7 cellular contexts compared by ENCODE assay signal in the genomic region with DNA sequence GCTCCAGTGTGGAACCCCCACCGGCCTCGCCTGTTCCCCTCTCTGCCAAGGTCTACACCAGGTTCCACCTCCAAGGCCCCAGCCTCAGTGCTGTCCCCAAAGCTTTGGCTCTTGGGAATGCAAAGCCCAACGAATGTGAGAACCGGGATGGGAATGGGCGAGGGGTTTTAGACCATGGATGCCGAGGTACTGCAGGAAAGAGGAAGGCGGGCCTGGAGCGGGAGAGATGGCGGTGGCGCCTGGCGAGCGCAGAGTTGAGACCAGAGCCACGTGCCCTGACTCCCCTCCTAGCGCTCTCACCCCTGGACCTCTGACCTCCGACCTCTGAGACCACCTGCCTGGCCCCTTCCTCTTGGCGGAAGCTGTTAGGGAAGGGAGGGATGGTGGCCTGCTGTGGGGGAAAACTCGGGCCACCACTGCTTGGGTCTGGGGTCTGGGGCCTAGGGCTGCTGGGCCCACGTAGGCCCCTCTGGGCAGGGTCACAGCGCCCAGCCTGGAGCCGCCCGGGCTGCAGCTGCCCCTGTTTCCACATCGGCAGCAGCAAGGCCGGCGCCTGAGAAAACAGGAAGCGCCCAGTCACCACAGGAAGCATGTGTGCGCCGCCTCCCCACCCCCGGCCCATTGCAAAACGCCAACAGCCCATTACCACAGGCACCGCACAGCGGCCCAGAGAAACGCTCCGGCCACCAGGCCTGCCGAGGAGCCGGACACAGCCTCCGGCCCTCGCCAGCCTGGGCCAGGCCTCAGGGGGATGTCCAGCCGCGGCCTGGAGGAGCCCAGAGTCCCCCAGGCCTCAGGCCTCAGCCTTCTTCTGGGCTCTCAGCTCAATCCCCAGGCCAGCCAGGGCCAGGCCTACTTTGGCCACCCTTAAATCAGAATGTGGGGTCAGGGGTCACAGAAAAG.
DNase-seq lines count a peak whose midpoint lies in the region; ATAC-seq lines count a peak whose summit lies in the region.

No MANE protein-coding gene starts in this region.

- peak overlapping the region; percentile 13 to 42 for H3K9ac ChIP-seq in stomach smooth muscle (ENCODE audit: low read length in 2 of 2)

- peak overlapping the region in 1 of 2 donors; percentile 22 for H3K4me3 ChIP-seq in stomach smooth muscle (ENCODE audit: low read length in 2 of 2)

- H3K9me3 ChIP-seq in stomach smooth muscle (ENCODE audit: control insufficient read depth in 2 of 2, low read length in 2 of 2), result no peaks in the 10 kb centered on the region

- peak; percentile 49 for ATAC-seq in GM21723 (IDR thresholded peaks at IDR 0.05; ENCODE audit: unreplicated experiment)

- no peaks in the 10 kb centered on the region for H3K36me3 ChIP-seq in stomach smooth muscle (ENCODE audit: control insufficient read depth in 2 of 2, insufficient read depth in 2 of 2, low read length in 2 of 2)

- peak overlapping the region; percentile 75 for H3K27ac ChIP-seq in angular gyrus (ENCODE audit: low read depth, low read length)
- H3K27ac ChIP-seq in stomach smooth muscle (ENCODE audit: low read length), result peak overlapping the region; percentile 53

- peak; percentile 79 for DNase-seq in SKM-1 (lab: John Stamatoyannopoulos, UW; ENCODE audit: unreplicated experiment)
- DNase-seq in medulla oblongata (ENCODE audit: extremely low spot score), result peak; percentile 48
- no peak for DNase-seq in EL
- DNase-seq in NCI-H510A (lab: John Stamatoyannopoulos, UW), result no peak

- H3K27me3 ChIP-seq in stomach smooth muscle (ENCODE audit: control insufficient read depth in 1 of 2, insufficient read depth in 2 of 2, low read length in 2 of 2), result no peaks in the 10 kb centered on the region

- H3K4me1 ChIP-seq in stomach smooth muscle (ENCODE audit: control insufficient read depth, insufficient read depth, low read length), result peaks cover 5% of the 10 kb centered on the region

Comparison
In these comparisons a context has a peak if more than half of its experiments do, and no peak if none do; other contexts are left out.
1. DNase-seq: peak in SKM-1 (single experiment) and medulla oblongata (single experiment); none in EL (single experiment) and NCI-H510A (single experiment).